Comparison of ENCODE assay signal across 18 cellular contexts in genomic region chr15:62874933-62875625, GRCh38.
DNase-seq lines count a peak whose midpoint lies in the region; ATAC-seq and TF ChIP-seq lines count a peak whose summit lies in the region.
"Had no signal": no experiment of that assay in that cellular context is flagged by ENCODE, and none has a peak within 500 bp of the region (broad histone marks: within the 10 kb centered on the region; RNA-seq: fewer than 3 reads in every experiment).

No MANE protein-coding gene starts in this region.

- peak; percentile 51 for DNase-seq in H7
- DNase-seq in mammary epithelial cell, result no peak
- peak in 1 of 2 donors; percentile 23 for DNase-seq in heart right ventricle
- DNase-seq in osteocyte (ENCODE audit: extremely low spot score, unreplicated experiment), result peak; percentile 77
- DNase-seq in germinal center (ENCODE audit: low spot score), result no peak
- no peak for DNase-seq in GDM1 (lab: John Stamatoyannopoulos, UW)
- DNase-seq in GOT3 (lab: John Stamatoyannopoulos, UW), result no peak
- DNase-seq: activated CD4-positive, alpha-beta T cell treated with anti-CD3 and anti-CD28 coated beads, Interleukin-2, amount 10 ng/mL, durations not matched to agents 24 days and 14 days; aorta; CD4-positive, alpha-beta memory T cell; naive thymus-derived CD8-positive, alpha-beta T cell; NCI-H1417 treated with DMSO at 0.1 percent for 48 hours; NCI-H2171 treated with DMSO at 0.1 percent for 48 hours; NCI-H774; PC-3; stimulated activated naive CD4-positive, alpha-beta T cell; upper lobe of left lung had no signal

- in situ Hi-C loops in mammary epithelial cell (cut with MboI; ENCODE audit: low sequenced_read_pairs in 2 of 2), result no loop called here

- no peak overlapping the region for H3K4me2 ChIP-seq in mammary epithelial cell (ENCODE audit: insufficient read depth, low read depth, low read length)

- 81% methylated on average over 9 of the region's 16 CpGs for WGBS in mammary epithelial cell (ENCODE audit: low coverage, missing lambda C conversion rate)
- 45 to 52% methylated on average over 16 of the region's 16 CpGs for WGBS in heart right ventricle, 2 donors

- BruUV-seq in mammary epithelial cell (replicated peaks; lab: Mats Ljungman, UMichigan), result no TSS peak

- H3K9me3 ChIP-seq in mammary epithelial cell (replicated peaks; ENCODE audit: insufficient read depth, low read length), result no peaks in the 10 kb centered on the region
- peaks cover 0 to 5% (median 0%) of the 10 kb centered on the region in 11 donors for H3K9me3 ChIP-seq in heart right ventricle
- H3K9me3 ChIP-seq: upper lobe of left lung had no signal

- peaks cover 2% of the 10 kb centered on the region for H3K36me3 Mint-ChIP-seq in osteocyte (ENCODE audit: unreplicated experiment)
- H3K36me3 Mint-ChIP-seq: CD4-positive, alpha-beta memory T cell; naive thymus-derived CD8-positive, alpha-beta T cell had no signal

- H3K9me3 Mint-ChIP-seq in osteocyte (ENCODE audit: unreplicated experiment), result no peaks in the 10 kb centered on the region
- H3K9me3 Mint-ChIP-seq: activated CD4-positive, alpha-beta T cell treated with anti-CD3 and anti-CD28 coated beads, Interleukin-2, amount 10 ng/mL, durations not matched to agents 24 days and 14 days had no signal

- CTCF ChIA-PET in mammary epithelial cell (lab: Charles Lee; ENCODE audit: low non-redundant PET), result no interaction called here

- H3K27me3 ChIP-seq in H7 (ENCODE audit: control insufficient read depth, insufficient read depth, low read length), result no peaks in the 10 kb centered on the region
- H3K27me3 ChIP-seq in mammary epithelial cell (ENCODE audit: insufficient read depth, low read length), result no peaks in the 10 kb centered on the region
- H3K27me3 ChIP-seq in heart right ventricle, result no peaks in the 10 kb centered on the region
- H3K27me3 ChIP-seq: upper lobe of left lung had no signal

- H2AFZ ChIP-seq in mammary epithelial cell (ENCODE audit: low read depth, low read length), result peak overlapping the region; percentile 40

- no peak overlapping the region for H3K4me3 Mint-ChIP-seq in osteocyte (ENCODE audit: unreplicated experiment)
- H3K4me3 Mint-ChIP-seq: activated CD4-positive, alpha-beta T cell treated with anti-CD3 and anti-CD28 coated beads, Interleukin-2, amount 10 ng/mL, durations not matched to agents 24 days and 14 days; CD4-positive, alpha-beta memory T cell; naive thymus-derived CD8-positive, alpha-beta T cell had no signal

- no peaks in the 10 kb centered on the region for H3K36me3 ChIP-seq in H7 (replicated peaks; ENCODE audit: control insufficient read depth, insufficient read depth, low read length)
- no peaks in the 10 kb centered on the region for H3K36me3 ChIP-seq in mammary epithelial cell (ENCODE audit: insufficient read depth, low read length)
- no peaks in the 10 kb centered on the region for H3K36me3 ChIP-seq in heart right ventricle
- H3K36me3 ChIP-seq: upper lobe of left lung had no signal

- H4K20me1 ChIP-seq in mammary epithelial cell (ENCODE audit: insufficient read depth, low read length), result no peaks in the 10 kb centered on the region

- peaks cover 30% of the 10 kb centered on the region for H3K4me1 Mint-ChIP-seq in osteocyte (ENCODE audit: unreplicated experiment)

- TF ChIP-seq CTCF in mammary epithelial cell (conservative IDR thresholded peaks at IDR 0.05 in 1 of 2, IDR thresholded peaks at IDR 0.05 in 1 of 2; ENCODE audit: extremely low read depth in 1 of 2, insufficient read depth in 1 of 2, low read depth in 1 of 2, low read length in 2 of 2) (no peak), heart right ventricle (IDR thresholded peaks at IDR 0.05) (no peak), osteocyte (IDR thresholded peaks at IDR 0.05) (no peak)

- H3K4me1 ChIP-seq in mammary epithelial cell (ENCODE audit: insufficient read depth, low read length), result no peaks in the 10 kb centered on the region
- peaks cover 0 to 32% (median 15%) of the 10 kb centered on the region in 9 donors for H3K4me1 ChIP-seq in heart right ventricle

- H3K4me3 ChIP-seq in H7 (ENCODE audit: insufficient read depth, low read depth, low read length) (no peak overlapping the region), mammary epithelial cell (replicated peaks in 1 of 3; ENCODE audit: insufficient read depth in 1 of 3, low read depth in 2 of 3, low read length in 3 of 3) (no peak overlapping the region), heart right ventricle (no peak overlapping the region)
- H3K4me3 ChIP-seq: upper lobe of left lung had no signal

- no peak overlapping the region for H3K27ac ChIP-seq in mammary epithelial cell (ENCODE audit: insufficient read depth, low read depth, low read length)
- H3K27ac ChIP-seq in heart right ventricle, result peak overlapping the region in 7 of 10 donors; percentile 20 to 84 (median 77)
- H3K27ac ChIP-seq: upper lobe of left lung had no signal

- H3K9ac ChIP-seq in mammary epithelial cell (ENCODE audit: insufficient read depth, low read length), result no peak overlapping the region

- intact Hi-C loops in mammary epithelial cell (cut with micrococcal nuclease), result no loop called here
- intact Hi-C loops in heart right ventricle (cut with DNase I), result loop anchor here in 1 of 10 donors (1.0 kb wide), 1 partner anchor 17 kb away; no protein-coding TSS in a partner anchor

- no peaks in the 10 kb centered on the region for H3K27me3 Mint-ChIP-seq in osteocyte (ENCODE audit: unreplicated experiment)

- dilution Hi-C loops in mammary epithelial cell (cut with HindIII; ENCODE audit: low sequenced_read_pairs), result no loop called here

- no peaks in the 10 kb centered on the region for H3K79me2 ChIP-seq in mammary epithelial cell (ENCODE audit: insufficient read depth, low read length)

- H3K27ac Mint-ChIP-seq in osteocyte (ENCODE audit: unreplicated experiment), result peak overlapping the region; percentile 70
- H3K27ac Mint-ChIP-seq: activated CD4-positive, alpha-beta T cell treated with anti-CD3 and anti-CD28 coated beads, Interleukin-2, amount 10 ng/mL, durations not matched to agents 24 days and 14 days; CD4-positive, alpha-beta memory T cell; naive thymus-derived CD8-positive, alpha-beta T cell had no signal

- ATAC-seq in heart right ventricle (peak; percentile 41 to 80 (median 66)), GM18511 (IDR thresholded peaks at IDR 0.05; ENCODE audit: unreplicated experiment) (no peak)
- ATAC-seq: naive thymus-derived CD8-positive, alpha-beta T cell; PC-3 had no signal

Comparison
In these comparisons a context has a peak if more than half of its experiments do, and no peak if none do; other contexts are left out.
1. DNase-seq: peak in H7 (single experiment) and osteocyte (single experiment); none in mammary epithelial cell (single experiment), germinal center (single experiment), GDM1 (single experiment) and GOT3 (single experiment).